Comparison of ENCODE assay signal across 19 cellular contexts in genomic region chrX:40091691-40092421, GRCh38. TPM values are rescaled to one million over a fixed set of nuclear protein-coding genes. Genes with fewer than 3 reads are reported as not detected.
A peak's percentile ranks its signal among the peaks of the same experiment; 100 is the strongest.
DNase-seq lines count a peak whose midpoint lies in the region; ATAC-seq and TF ChIP-seq lines count a peak whose summit lies in the region.
"Had no signal": no experiment of that assay in that cellular context is flagged by ENCODE, and none has a peak within 500 bp of the region (broad histone marks: within the 10 kb centered on the region; RNA-seq: fewer than 3 reads in every experiment).

No MANE protein-coding gene starts in this region.

- DNase-seq in Panc1 (ENCODE audit: low read depth, low spot score) (no peak), posterior vena cava (ENCODE audit: low spot score) (peak; percentile 78), lower leg skin (ENCODE audit: low spot score in 2 of 2) (no peak)
- DNase-seq: activated CD8-positive, alpha-beta memory T cell treated with anti-CD3 and anti-CD28 coated beads, Interleukin-2, amount 10 ng/mL, durations not matched to agents 7 days and 5 days; activated naive CD8-positive, alpha-beta T cell treated with anti-CD3 and anti-CD28 coated beads, Interleukin-2, amount 10 ng/mL, durations not matched to agents 7 days and 5 days; heart right ventricle; HFFc6; NCI-H1105; NCI-H524 treated with DMSO at 0.1 percent for 48 hours; stimulated activated CD4-positive, alpha-beta T cell treated with anti-CD3 and anti-CD28 coated beads, Interleukin-4, amount 100 ng/mL, for 4 hours; stomach had no signal

- intact Hi-C loops in Panc1 (cut with micrococcal nuclease; ENCODE audit: unreplicated experiment), result loop anchor here (5.0 kb wide), 1 partner anchor 80 kb away; no protein-coding TSS in a partner anchor
- intact Hi-C loops in posterior vena cava (cut with DNase I), result loop anchor here in 1 of 2 donors (5.0 kb wide), 1 partner anchor 75 kb away; no protein-coding TSS in a partner anchor
- intact Hi-C loops in lower leg skin (cut with DNase I; ENCODE audit: low total_unique reads), result no loop called here

- no peak for TF ChIP-seq POLR2A in lower leg skin (IDR thresholded peaks at IDR 0.05)

- H3K4me3 ChIP-seq in Panc1 (ENCODE audit: low read depth in 2 of 2, low read length in 2 of 2) (peak overlapping the region; percentile 53 to 64), iPS-15b (ENCODE audit: low read depth, low read length) (peak overlapping the region; percentile 44), lower leg skin (ENCODE audit: low read depth, poor library complexity, severe bottlenecking) (no peak overlapping the region)
- H3K4me3 ChIP-seq: heart right ventricle, right atrium auricular region had no signal

- H3K27ac ChIP-seq in Panc1 (ENCODE audit: low read length), result peak overlapping the region; percentile 75
- H3K27ac ChIP-seq: C4-2B, heart right ventricle, right atrium auricular region had no signal

- WGBS in lower leg skin, 2 donors, result 37 to 59% methylated on average over 31 to 63 of the region's 70 CpGs

- CTCF ChIA-PET in Panc1 (lab: Charles Lee), result no interaction called here

- H3K4me1 ChIP-seq in ES-I3 (ENCODE audit: insufficient read depth, low read length) (peaks cover 34% of the 10 kb centered on the region), Panc1 (ENCODE audit: control insufficient read depth, insufficient read depth, low read length) (peaks cover 18% of the 10 kb centered on the region), iPS-15b (ENCODE audit: control insufficient read depth, insufficient read depth, low read length) (peaks cover 44% of the 10 kb centered on the region)

- in situ Hi-C loops in Panc1 (cut with HindIII; ENCODE audit: low pct_unique_long_range_greater_than_20kb, low sequenced_read_pairs), result no loop called here

- POLR2A ChIA-PET in Panc1 (lab: Charles Lee), result interaction anchor here (0.5 to 1.7 kb wide), 3 partner anchors 11 to 19 kb away, joined by 3 read pairs; no protein-coding TSS in a partner anchor

- no peak for TF ChIP-seq CTCF in Panc1 (IDR thresholded peaks at IDR 0.05)
- TF ChIP-seq CTCF in lower leg skin (IDR thresholded peaks at IDR 0.05), result no peak

- H3K9me3 ChIP-seq in ES-I3 (ENCODE audit: control insufficient read depth, insufficient read depth, low read length) (no peaks in the 10 kb centered on the region), Panc1 (ENCODE audit: control insufficient read depth, insufficient read depth, low read depth, low read length) (no peaks in the 10 kb centered on the region), iPS-15b (ENCODE audit: control insufficient read depth, insufficient read depth, low read length) (no peaks in the 10 kb centered on the region)
- H3K9me3 ChIP-seq: heart right ventricle, right atrium auricular region had no signal

- no TSS peak for BruUV-seq in Panc1 (replicated peaks; lab: Mats Ljungman, UMichigan)

- H3K36me3 ChIP-seq in ES-I3 (ENCODE audit: insufficient read depth, low read length) (no peaks in the 10 kb centered on the region), Panc1 (ENCODE audit: control insufficient read depth, insufficient read depth, low read length) (no peaks in the 10 kb centered on the region), iPS-15b (ENCODE audit: control insufficient read depth, insufficient read depth, low read length) (no peaks in the 10 kb centered on the region)
- H3K36me3 ChIP-seq: heart right ventricle, right atrium auricular region, stomach had no signal

- H3K27me3 ChIP-seq in Panc1 (ENCODE audit: control insufficient read depth, insufficient read depth, low read length) (no peaks in the 10 kb centered on the region), iPS-15b (ENCODE audit: control insufficient read depth, insufficient read depth, low read length) (peaks cover 36% of the 10 kb centered on the region)

- H3K9ac ChIP-seq in ES-I3 (ENCODE audit: low read depth, low read length), result peak overlapping the region; percentile 59
- peak overlapping the region; percentile 42 for H3K9ac ChIP-seq in iPS-15b (ENCODE audit: low read depth, low read length)

- 0 out of 2 replicates have a peak, but pooled peaks have one; percentile 8 for ATAC-seq in Panc1
- no peak for ATAC-seq in GM19395 (IDR thresholded peaks at IDR 0.05; ENCODE audit: unreplicated experiment)
- no peak for ATAC-seq in HG03342 (IDR thresholded peaks at IDR 0.05; ENCODE audit: unreplicated experiment)
- no peak for ATAC-seq in GM19397 (IDR thresholded peaks at IDR 0.05; ENCODE audit: unreplicated experiment)
- ATAC-seq: activated CD8-positive, alpha-beta memory T cell treated with anti-CD3 and anti-CD28 coated beads, Interleukin-2, amount 10 ng/mL, durations not matched to agents 7 days and 5 days; heart right ventricle; Right ventricle myocardium inferior had no signal

RNA-seq across cellular contexts. Expression of gene BCOR, which starts 5.9 kb away (rescaled TPM):
- total RNA-seq in Panc1 (2021; ENCODE audit: unreplicated experiment), result 48.3 TPM
- 33.8 TPM for polyA plus RNA-seq in Panc1 (2012; ENCODE audit: insufficient read length)
- total RNA-seq in posterior vena cava, result 10 to 100 TPM; 22.8 to 23.7 TPM
- 10 to 100 TPM; 23.8 to 37.5 (median 31.1) TPM for total RNA-seq in lower leg skin
